ENCODE assay signal across 22 cellular contexts in the genomic region with DNA sequence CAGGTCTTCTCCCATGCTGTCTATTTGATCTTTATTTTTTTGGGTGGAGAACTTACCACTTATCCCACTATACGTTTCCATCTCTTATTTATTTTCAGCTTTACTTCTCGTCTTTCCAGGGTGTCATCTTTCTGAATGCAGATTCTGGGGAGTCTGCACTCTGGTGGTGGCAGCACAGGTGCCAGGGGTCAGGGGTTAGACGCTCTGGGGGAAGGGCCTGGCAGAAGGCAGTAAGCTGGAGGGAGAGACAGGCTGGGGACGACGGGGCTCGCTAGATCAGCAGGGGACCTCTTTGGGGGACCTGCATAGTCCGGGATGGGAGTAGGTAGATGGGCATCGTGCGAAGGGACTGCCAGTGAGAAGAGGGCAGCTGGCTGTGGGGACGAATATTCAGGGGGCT. TPM values are rescaled to one million over a fixed set of nuclear protein-coding genes. Genes with fewer than 3 reads are reported as not detected.
A peak's percentile ranks its signal among the peaks of the same experiment; 100 is the strongest.
DNase-seq lines count a peak whose midpoint lies in the region; ATAC-seq and TF ChIP-seq lines count a peak whose summit lies in the region.
"Had no signal": no experiment of that assay in that cellular context is flagged by ENCODE, and none has a peak within 500 bp of the region (broad histone marks: within the 10 kb centered on the region; RNA-seq: fewer than 3 reads in every experiment).

No MANE protein-coding gene starts in this region.

- peak; percentile 81 for DNase-seq in COLO668 (lab: John Stamatoyannopoulos, UW; ENCODE audit: unreplicated experiment)
- no peak for DNase-seq in GM23338 (ENCODE audit: low spot score)
- no peak for DNase-seq in T-helper 17 cell
- no peak for DNase-seq in natural killer cell
- no peak for DNase-seq in Peyer's patch
- DNase-seq in stimulated activated CD8-positive, alpha-beta memory T cell treated with anti-CD3 and anti-CD28 coated beads, Interleukin-4, amount 100 ng/mL, for 48 hours: no peak
- no peak for DNase-seq in mesenchymal stem cell
- DNase-seq: GDM1, GM23248, IMR-90, Karpas-422, NCI-H1417 treated with DMSO at 0.1 percent for 48 hours, NCI-H2029 treated with DMSO at 0.1 percent for 48 hours, NCI-H2171, NCI-H526, SHP77 treated with DMSO at 0.1 percent for 48 hours, SK-N-SH had no signal

- peak overlapping the region; percentile 14 for H3K27ac Mint-ChIP-seq in GM23338
- H3K27ac Mint-ChIP-seq in T-helper 17 cell: peak overlapping the region; percentile 53
- H3K27ac Mint-ChIP-seq in natural killer cell: peak overlapping the region; percentile 65 to 76

- no peak overlapping the region for H2BK120ac ChIP-seq in mesenchymal stem cell (ENCODE audit: low read depth, low read length)

- H2BK12ac ChIP-seq in mesenchymal stem cell (ENCODE audit: low read length in 2 of 2): no peak overlapping the region

- H2AFZ ChIP-seq in GM23338 (no peak overlapping the region), mesenchymal stem cell (ENCODE audit: low read depth, low read length) (no peak overlapping the region)
- H2AFZ ChIP-seq: GM23248 had no signal

- H3K4me3 ChIP-seq in GM23338 (no peak overlapping the region), Peyer's patch (no peak overlapping the region), mesenchymal stem cell (ENCODE audit: insufficient read depth in 1 of 2, low read depth in 1 of 2, low read length in 2 of 2) (no peak overlapping the region)
- H3K4me3 ChIP-seq: BLaER1 treated with 17β-estradiol and CSF1 and Interleukin-3, amounts not matched to agents 10 nM and 100 nM; GM23248 had no signal

- H3K79me2 ChIP-seq in GM23338 (replicated peaks; ENCODE audit: insufficient read depth): peaks cover 2% of the 10 kb centered on the region

- H3K14ac ChIP-seq in mesenchymal stem cell (ENCODE audit: low read length in 2 of 2): no peak overlapping the region

- H3K9me2 ChIP-seq in GM23338 (ENCODE audit: insufficient read depth): no peaks in the 10 kb centered on the region
- H3K9me2 ChIP-seq: SK-N-SH had no signal

- H2BK5ac ChIP-seq in mesenchymal stem cell (ENCODE audit: low read depth, low read length, poor library complexity, severe bottlenecking): no peak overlapping the region

- H4K20me1 ChIP-seq in GM23338 (replicated peaks; ENCODE audit: insufficient read depth): no peaks in the 10 kb centered on the region

- H3K36me3 Mint-ChIP-seq in GM23338 (ENCODE audit: low read depth) (peaks cover under 1% of the 10 kb centered on the region; the same call in 2 of the 3 replicates), T-helper 17 cell (ENCODE audit: low read depth) (no peaks in the 10 kb centered on the region), natural killer cell (peaks cover 1% of the 10 kb centered on the region)

- TF ChIP-seq CTCF in GM23338 (conservative IDR thresholded peaks at IDR 0.05; ENCODE audit: low read depth in 2 of 2) (no peak), natural killer cell (IDR thresholded peaks at IDR 0.05) (no peak), Peyer's patch (IDR thresholded peaks at IDR 0.05) (no peak)

- H3K9me3 ChIP-seq in T-helper 17 cell (ENCODE audit: control insufficient read depth, low read length, poor library complexity, severe bottlenecking): no peaks in the 10 kb centered on the region
- no peaks in the 10 kb centered on the region for H3K9me3 ChIP-seq in Peyer's patch
- H3K9me3 ChIP-seq in mesenchymal stem cell (ENCODE audit: control insufficient read depth, low read length): no peaks in the 10 kb centered on the region

- no peaks in the 10 kb centered on the region for H3K36me3 ChIP-seq in GM23338 (ENCODE audit: insufficient read depth)
- H3K36me3 ChIP-seq in Peyer's patch: no peaks in the 10 kb centered on the region
- peaks cover 0 to 7% of the 10 kb centered on the region in 2 experiments for H3K36me3 ChIP-seq in mesenchymal stem cell (ENCODE audit: control insufficient read depth in 1 of 2, insufficient read depth in 2 of 2, low read depth in 1 of 2, low read length in 2 of 2)

- no peak overlapping the region for H2BK15ac ChIP-seq in mesenchymal stem cell (ENCODE audit: low read depth, poor library complexity, severe bottlenecking)

- intact Hi-C loops in natural killer cell (cut with micrococcal nuclease): no loop called here

- no peak overlapping the region for H3K23ac ChIP-seq in mesenchymal stem cell (ENCODE audit: low read length in 2 of 2)

- 92% methylated on average over 9 of the region's 10 CpGs for WGBS in mesenchymal stem cell

- peaks cover 4% of the 10 kb centered on the region for H3K27me3 Mint-ChIP-seq in GM23338 (ENCODE audit: insufficient read depth, low read depth, poor library complexity)
- no peaks in the 10 kb centered on the region for H3K27me3 Mint-ChIP-seq in T-helper 17 cell
- no peaks in the 10 kb centered on the region for H3K27me3 Mint-ChIP-seq in natural killer cell (ENCODE audit: low read depth in 2 of 2)

- H3F3A ChIP-seq in GM23338 (replicated peaks; ENCODE audit: low read depth): no peaks in the 10 kb centered on the region

- H2AK5ac ChIP-seq in mesenchymal stem cell (ENCODE audit: low read length, severe bottlenecking): no peak overlapping the region

- H3K9me3 Mint-ChIP-seq in GM23338: peaks cover 1% of the 10 kb centered on the region; the same call in 2 of the 3 replicates
- no peaks in the 10 kb centered on the region for H3K9me3 Mint-ChIP-seq in natural killer cell

- H3K4me1 ChIP-seq in GM23338 (ENCODE audit: insufficient read depth) (peaks cover 3% of the 10 kb centered on the region), Peyer's patch (no peaks in the 10 kb centered on the region), mesenchymal stem cell (ENCODE audit: control insufficient read depth, insufficient read depth, low read depth, low read length) (peaks cover 1% of the 10 kb centered on the region)

- H3K4me3 Mint-ChIP-seq in GM23338: no peak overlapping the region; the same call in 2 of the 3 replicates
- no peak overlapping the region for H3K4me3 Mint-ChIP-seq in T-helper 17 cell
- no peak overlapping the region for H3K4me3 Mint-ChIP-seq in natural killer cell

- H3K9ac ChIP-seq in mesenchymal stem cell (ENCODE audit: low read length): no peak overlapping the region
- H3K9ac ChIP-seq: BLaER1 treated with 17β-estradiol and CSF1 and Interleukin-3, amounts not matched to agents 10 nM and 100 nM; GM23248; SK-N-SH had no signal

- H3K27ac ChIP-seq in GM23338 (ENCODE audit: low read depth) (peak overlapping the region; percentile 42; the same call in 1 of the 2 replicates), Peyer's patch (no peak overlapping the region), mesenchymal stem cell (ENCODE audit: low read length, poor library complexity, severe bottlenecking) (no peak overlapping the region)
- H3K27ac ChIP-seq: BLaER1 treated with 17β-estradiol and CSF1 and Interleukin-3, amounts not matched to agents 10 nM and 100 nM; GM23248 had no signal

- H3K4ac ChIP-seq in mesenchymal stem cell (ENCODE audit: low read depth in 1 of 2, low read length in 2 of 2): no peak overlapping the region

- no peak overlapping the region for H3K18ac ChIP-seq in mesenchymal stem cell (ENCODE audit: low read depth in 1 of 2, low read length in 2 of 2)

- no peak overlapping the region for H4K91ac ChIP-seq in mesenchymal stem cell (ENCODE audit: low read length)

- peaks cover 22% of the 10 kb centered on the region for H3K79me1 ChIP-seq in mesenchymal stem cell (replicated peaks; ENCODE audit: low read length, poor library complexity, severe bottlenecking)

- peaks cover 13% of the 10 kb centered on the region for H3K4me1 Mint-ChIP-seq in GM23338
- H3K4me1 Mint-ChIP-seq in T-helper 17 cell: peaks cover 10% of the 10 kb centered on the region
- peaks cover 65 to 68% of the 10 kb centered on the region in 2 donors for H3K4me1 Mint-ChIP-seq in natural killer cell

- H3K27me3 ChIP-seq in GM23338 (ENCODE audit: insufficient read depth): no peaks in the 10 kb centered on the region
- H3K27me3 ChIP-seq in Peyer's patch: no peaks in the 10 kb centered on the region
- no peaks in the 10 kb centered on the region for H3K27me3 ChIP-seq in mesenchymal stem cell (ENCODE audit: control insufficient read depth in 1 of 2, insufficient read depth in 1 of 2, low read length in 2 of 2)
- H3K27me3 ChIP-seq: BLaER1 treated with 17β-estradiol and CSF1 and Interleukin-3, amounts not matched to agents 10 nM and 100 nM had no signal

- no peak overlapping the region for H4K8ac ChIP-seq in mesenchymal stem cell (ENCODE audit: low read length)

- H3K4me2 ChIP-seq in GM23338: peak overlapping the region; percentile 21; the same call in 1 of the 2 replicates
- H3K4me2 ChIP-seq in mesenchymal stem cell (ENCODE audit: low read length, poor library complexity, severe bottlenecking): no peak overlapping the region
- H3K4me2 ChIP-seq: BLaER1 treated with 17β-estradiol and CSF1 and Interleukin-3, amounts not matched to agents 10 nM and 100 nM; SK-N-SH had no signal

- TF ChIP-seq POLR2A in Peyer's patch (IDR thresholded peaks at IDR 0.05): no peak

- ATAC-seq in GM23338: peak; percentile 66
- no peak for ATAC-seq in T-helper 17 cell
- ATAC-seq in natural killer cell: no peak
- no peak for ATAC-seq in GM19397 (IDR thresholded peaks at IDR 0.05; ENCODE audit: unreplicated experiment)

TF ChIP-seq in GM23338, 12 proteins besides CTCF, POLR2A, EP300 and RAD21 (continues in another document):
- TF ChIP-seq POLR2AphosphoS5 (IDR thresholded peaks at IDR 0.05; ENCODE audit: low read depth): no peak
- no peak for TF ChIP-seq CREB1 (CRISPR knock-in tag; IDR thresholded peaks at IDR 0.05; ENCODE audit: low read depth)

RNA-seq across cellular contexts. Expression of a gene that starts 22.3 kb away (rescaled TPM):
- 10.1 and 12.0 TPM in 2 replicates for total RNA-seq in GM23338 (2014; rRNA removed; shearing (Covaris generic))
- polyA plus RNA-seq in GM23338 (2016; fragmentation: Nextera tagmentation; extraction: Ambion mirVana): 13.9 and 14.6 TPM in 2 replicates
- total RNA-seq in T-helper 17 cell (10 to 100 TPM; 18.7 to 19.5 TPM), natural killer cell (100 to 1,000 TPM; 102 to 159 (median 124) TPM), Peyer's patch (10 to 100 TPM in 3 of 4 donors, 1 to 10 TPM in 1; 6.0 to 17.3 (median 13.1) TPM)
- polyA plus RNA-seq in mesenchymal stem cell (2013, experiment 1 of 2): 20.2 TPM
- 20.4 TPM for polyA plus RNA-seq in mesenchymal stem cell (2013, experiment 2 of 2)

RNA-seq across cellular contexts. Expression of a gene that starts 50.4 kb away (rescaled TPM):
- total RNA-seq in GM23338 (2014; rRNA removed; shearing (Covaris generic)): not detected in 2 replicates
- not detected in 2 replicates for polyA plus RNA-seq in GM23338 (2016; fragmentation: Nextera tagmentation; extraction: Ambion mirVana)
- not detected for total RNA-seq in T-helper 17 cell
- total RNA-seq in natural killer cell: not detected
- total RNA-seq in Peyer's patch: not detected
- not detected for polyA plus RNA-seq in mesenchymal stem cell (2013, experiment 1 of 2)
- not detected for polyA plus RNA-seq in mesenchymal stem cell (2013, experiment 2 of 2)
- total RNA-seq: A673, Daoy, GM23248, IMR-90, MCF 10A had no signal
- polyA plus RNA-seq: GM23248, IMR-90, SK-N-SH had no signal

Comparison
In these comparisons a context has a peak if more than half of its experiments do, and no peak if none do; other contexts are left out.
1. H3K27ac Mint-ChIP-seq: peak in every context shown above with its lines; median percentile 70 in natural killer cell; 53 in T-helper 17 cell; 14 in GM23338.